In the genomic region with DNA sequence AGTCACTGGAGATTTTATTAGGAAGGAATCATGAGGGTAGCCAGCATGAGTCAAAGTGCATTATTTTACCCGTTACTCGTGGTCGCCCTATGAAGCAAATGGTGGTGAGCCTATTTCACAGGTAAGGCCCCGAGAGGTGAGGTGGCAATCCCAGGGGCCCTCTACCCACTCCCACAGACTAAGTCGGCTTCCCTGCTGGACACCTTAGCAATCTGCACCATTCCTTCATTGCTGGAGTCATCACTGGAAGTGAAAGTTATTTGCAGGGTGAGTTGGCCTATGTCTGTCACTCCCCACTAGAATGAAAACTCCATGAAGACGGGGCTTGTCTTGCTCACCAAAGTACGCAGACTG, we compare ENCODE assay signal across 10 cellular contexts. TPM values are rescaled to one million over a fixed set of nuclear protein-coding genes. Genes with fewer than 3 reads are reported as not detected.
DNase-seq lines count a peak whose midpoint lies in the region; ATAC-seq and TF ChIP-seq lines count a peak whose summit lies in the region.
"Had no signal": no experiment of that assay in that cellular context is flagged by ENCODE, and none has a peak within 500 bp of the region (broad histone marks: within the 10 kb centered on the region; RNA-seq: fewer than 3 reads in every experiment).

No MANE protein-coding gene starts in this region.

- H3K36me3 Mint-ChIP-seq in nephron (ENCODE audit: low read depth), result no peaks in the 10 kb centered on the region
- H3K36me3 Mint-ChIP-seq: T-cell had no signal

- H3K27ac ChIP-seq in left ventricle myocardium inferior (replicated peaks) (peak overlapping the region; percentile 94), body of pancreas (peak overlapping the region; percentile 93 to 99 (median 97)), uterus (peak overlapping the region; percentile 84 to 89)

- no peaks in the 10 kb centered on the region for H3K36me3 ChIP-seq in left ventricle myocardium inferior
- no peaks in the 10 kb centered on the region for H3K36me3 ChIP-seq in body of pancreas (replicated peaks in 1 of 2; ENCODE audit: insufficient read depth in 1 of 2, low read depth in 2 of 2)
- no peaks in the 10 kb centered on the region for H3K36me3 ChIP-seq in uterus

- peak overlapping the region; percentile 36 for H3K4me3 ChIP-seq in left ventricle myocardium inferior
- H3K4me3 ChIP-seq in body of pancreas, result no peak overlapping the region
- no peak overlapping the region for H3K4me3 ChIP-seq in uterus

- WGBS in body of pancreas, 2 donors, result 66 to 83% methylated on average over 7 of the region's 7 CpGs

- intact Hi-C loops in left ventricle myocardium inferior (cut with micrococcal nuclease) (loop anchor here (2.0 to 5.0 kb wide), 3 partner anchors 77 to 354 kb away; no protein-coding TSS in a partner anchor), left ventricle myocardium superior (cut with micrococcal nuclease) (loop anchor here (5.0 to 10.0 kb wide), 3 partner anchors 81 to 474 kb away; no protein-coding TSS in a partner anchor), body of pancreas (cut with DNase I) (no loop called here), uterus (cut with DNase I; ENCODE audit: low total_unique reads) (loop anchor here (10.0 kb wide), 3 partner anchors 71 to 471 kb away; no protein-coding TSS in a partner anchor)

- H3K4me1 ChIP-seq in left ventricle myocardium inferior (peaks cover 86% of the 10 kb centered on the region), body of pancreas (peaks cover 84% of the 10 kb centered on the region), uterus (peaks cover 10 to 16% of the 10 kb centered on the region in 2 donors)

- no peak for ATAC-seq in left ventricle myocardium superior
- ATAC-seq in body of pancreas, result no peak

- H3K27me3 ChIP-seq in left ventricle myocardium inferior (ENCODE audit: low read depth) (no peaks in the 10 kb centered on the region), body of pancreas (no peaks in the 10 kb centered on the region), uterus (no peaks in the 10 kb centered on the region)

- peak; percentile 13 for TF ChIP-seq CTCF in left ventricle myocardium inferior (IDR thresholded peaks at IDR 0.05; ENCODE audit: borderline replicate concordance)
- TF ChIP-seq CTCF in body of pancreas (IDR thresholded peaks at IDR 0.05), result peak in 2 of 7 experiments; percentile 12 to 22
- TF ChIP-seq CTCF in nephron (IDR thresholded peaks at IDR 0.05; ENCODE audit: unreplicated experiment in 3 of 3), result no peak
- peak in 1 of 4 experiments; percentile 10 for TF ChIP-seq CTCF in uterus (IDR thresholded peaks at IDR 0.05)

- peak overlapping the region; percentile 84 to 94 (median 91) for H3K27ac Mint-ChIP-seq in nephron

- no peak for DNase-seq in left ventricle myocardium inferior
- no peak for DNase-seq in left ventricle myocardium superior
- DNase-seq in body of pancreas, result no peak
- no peak for DNase-seq in uterus
- no peak for DNase-seq in epidermal melanocyte (ENCODE audit: insufficient read length, low spot score)
- no peak for DNase-seq in superior temporal gyrus (ENCODE audit: extremely low spot score)
- no peak for DNase-seq in glomerular visceral epithelial cell (ENCODE audit: extremely low spot score)
- DNase-seq: COR-L47 had no signal

- H3K9me3 Mint-ChIP-seq in nephron, result no peaks in the 10 kb centered on the region
- H3K9me3 Mint-ChIP-seq: T-cell had no signal

- TF ChIP-seq POLR2A in body of pancreas (IDR thresholded peaks at IDR 0.05), result no peak
- no peak for TF ChIP-seq POLR2A in uterus (IDR thresholded peaks at IDR 0.05)

- peaks cover 4% of the 10 kb centered on the region for H3K27me3 Mint-ChIP-seq in nephron (ENCODE audit: low read depth)
- H3K27me3 Mint-ChIP-seq: T-cell had no signal

- H3K4me1 Mint-ChIP-seq in nephron, result peaks cover 37% of the 10 kb centered on the region

- H3K4me3 Mint-ChIP-seq in nephron, result no peak overlapping the region

- H3K9me3 ChIP-seq in left ventricle myocardium inferior (replicated peaks) (no peaks in the 10 kb centered on the region), body of pancreas (no peaks in the 10 kb centered on the region), uterus (no peaks in the 10 kb centered on the region)

RNA-seq across cellular contexts. Expression of gene TOMM20, which starts 52.7 kb away (rescaled TPM):
- total RNA-seq in left ventricle myocardium inferior (84.1 TPM), left ventricle myocardium superior (95.8 TPM), body of pancreas (10 to 100 TPM; 54.7 to 75.2 TPM), uterus (100 to 1,000 TPM in 2 of 4 donors, 10 to 100 TPM in 2; 72.9 to 149 (median 110) TPM)
